ENCODE assay signal across 8 cellular contexts in genomic region chrX:84188320-84188834, GRCh38. TPM values are rescaled to one million over a fixed set of nuclear protein-coding genes. Genes with fewer than 3 reads are reported as not detected.
DNase-seq lines count a peak whose midpoint lies in the region; ATAC-seq and TF ChIP-seq lines count a peak whose summit lies in the region.

No MANE protein-coding gene starts in this region.

- peaks cover 12 to 26% (median 23%) of the 10 kb centered on the region in 5 donors for H3K27me3 Mint-ChIP-seq in naive thymus-derived CD4-positive, alpha-beta T cell
- peaks cover 6% of the 10 kb centered on the region in 2 donors for H3K27me3 Mint-ChIP-seq in CD4-positive, alpha-beta memory T cell

- TF ChIP-seq CTCF in GM13977 (IDR thresholded peaks at IDR 0.05; ENCODE audit: extremely low read depth, insufficient read depth, missing control alignments) (peak; percentile 15), fibroblast of mammary gland (conservative IDR thresholded peaks at IDR 0.05; ENCODE audit: control insufficient read depth, insufficient read depth, low read depth, low read length) (peak; percentile 1), OCI-LY7 (conservative IDR thresholded peaks at IDR 0.05; ENCODE audit: low read length) (no peak)

- intact Hi-C loops in naive thymus-derived CD4-positive, alpha-beta T cell (cut with micrococcal nuclease) = no loop called here
- intact Hi-C loops in CD4-positive, alpha-beta memory T cell (cut with micrococcal nuclease) = no loop called here
- intact Hi-C loops in OCI-LY7 (cut with micrococcal nuclease; ENCODE audit: unreplicated experiment) = no loop called here

- H3K4me3 ChIP-seq in fibroblast of mammary gland (ENCODE audit: control insufficient read depth, low read depth, low read length) = peak overlapping the region; percentile 63
- no peak overlapping the region for H3K4me3 ChIP-seq in naive thymus-derived CD4-positive, alpha-beta T cell (ENCODE audit: low read length)
- H3K4me3 ChIP-seq in CD4-positive, alpha-beta memory T cell (ENCODE audit: low read length in 2 of 2) = no peak overlapping the region
- H3K4me3 ChIP-seq in OCI-LY7 (ENCODE audit: low read depth, low read length, poor library complexity, severe bottlenecking) = no peak overlapping the region

- H3K27ac ChIP-seq in naive thymus-derived CD4-positive, alpha-beta T cell (ENCODE audit: low read depth, low read length) = no peak overlapping the region
- H3K27ac ChIP-seq in CD4-positive, alpha-beta memory T cell (ENCODE audit: low read depth, low read length) = no peak overlapping the region
- H3K27ac ChIP-seq in OCI-LY7 (ENCODE audit: low read depth, low read length, poor library complexity, severe bottlenecking) = no peak overlapping the region

- BruUV-seq in OCI-LY7 (replicated peaks; lab: Mats Ljungman, UMichigan) = no TSS peak

- POLR2A ChIA-PET in naive thymus-derived CD4-positive, alpha-beta T cell (lab: Charles Lee) = no interaction called here
- POLR2A ChIA-PET in CD4-positive, alpha-beta memory T cell (lab: Charles Lee; ENCODE audit: partially characterized antibody) = no interaction called here
- POLR2A ChIA-PET in OCI-LY7 (lab: Charles Lee) = no interaction called here

- no peaks in the 10 kb centered on the region for H3K4me1 ChIP-seq in naive thymus-derived CD4-positive, alpha-beta T cell (ENCODE audit: control insufficient read depth in 2 of 2, insufficient read depth in 2 of 2, low read length in 2 of 2)
- no peaks in the 10 kb centered on the region for H3K4me1 ChIP-seq in CD4-positive, alpha-beta memory T cell (ENCODE audit: insufficient read depth, low read length)
- no peaks in the 10 kb centered on the region for H3K4me1 ChIP-seq in OCI-LY7 (ENCODE audit: insufficient read depth, low read length, poor library complexity, severe bottlenecking)

- ATAC-seq in HG03565 (IDR thresholded peaks at IDR 0.05; ENCODE audit: unreplicated experiment) (peak; percentile 61), SK-N-SH treated with all-trans-retinoic acid at 6 μM for 48 hours (peak; percentile 86)
- ATAC-seq in naive thymus-derived CD4-positive, alpha-beta T cell = peak; percentile 22

- no peaks in the 10 kb centered on the region for H3K79me2 ChIP-seq in OCI-LY7 (ENCODE audit: insufficient read depth, low read depth, low read length)

- H3K4me3 Mint-ChIP-seq in naive thymus-derived CD4-positive, alpha-beta T cell = peak overlapping the region in 7 of 10 donors; percentile 20 to 67 (median 33)
- H3K4me3 Mint-ChIP-seq in CD4-positive, alpha-beta memory T cell = peak overlapping the region in 3 of 8 donors; percentile 14 to 65 (median 43)

- in situ Hi-C loops in ACHN (cut with HindIII; ENCODE audit: low pct_ligation_motif_present, low pct_unique_long_range_greater_than_20kb, low sequenced_read_pairs) (no loop called here), GM13977 (cut with MboI; ENCODE audit: low pct_unique_long_range_greater_than_20kb, low sequenced_read_pairs, unreplicated experiment) (no loop called here)

- H3K27ac Mint-ChIP-seq in naive thymus-derived CD4-positive, alpha-beta T cell = peak overlapping the region in 1 of 9 donors; percentile 32
- no peak overlapping the region for H3K27ac Mint-ChIP-seq in CD4-positive, alpha-beta memory T cell

- no peaks in the 10 kb centered on the region for H4K20me1 ChIP-seq in OCI-LY7 (ENCODE audit: insufficient read depth, low read length)

- no peaks in the 10 kb centered on the region for H3K36me3 ChIP-seq in naive thymus-derived CD4-positive, alpha-beta T cell (ENCODE audit: control insufficient read depth in 2 of 3, insufficient read depth in 3 of 3, low read length in 3 of 3)
- no peaks in the 10 kb centered on the region for H3K36me3 ChIP-seq in CD4-positive, alpha-beta memory T cell (ENCODE audit: insufficient read depth, low read length)
- no peaks in the 10 kb centered on the region for H3K36me3 ChIP-seq in OCI-LY7 (ENCODE audit: insufficient read depth, low read length)

- H3K4me1 Mint-ChIP-seq in naive thymus-derived CD4-positive, alpha-beta T cell = peaks cover 0 to 11% (median 5%) of the 10 kb centered on the region in 7 donors
- peaks cover 0 to 4% (median 1%) of the 10 kb centered on the region in 4 donors for H3K4me1 Mint-ChIP-seq in CD4-positive, alpha-beta memory T cell

- CTCF ChIA-PET in naive thymus-derived CD4-positive, alpha-beta T cell (lab: Charles Lee) = no interaction called here
- CTCF ChIA-PET in CD4-positive, alpha-beta memory T cell (lab: Charles Lee; ENCODE audit: partially characterized antibody) = no interaction called here
- CTCF ChIA-PET in OCI-LY7 (lab: Charles Lee; ENCODE audit: unreplicated experiment) = no interaction called here

- H3K27me3 ChIP-seq in naive thymus-derived CD4-positive, alpha-beta T cell (ENCODE audit: control insufficient read depth in 2 of 2, insufficient read depth in 2 of 2, low read length in 2 of 2) = no peaks in the 10 kb centered on the region
- H3K27me3 ChIP-seq in CD4-positive, alpha-beta memory T cell (ENCODE audit: insufficient read depth, low read length) = no peaks in the 10 kb centered on the region

- no peaks in the 10 kb centered on the region for H3K9me2 ChIP-seq in OCI-LY7 (ENCODE audit: insufficient read depth, low read length)

- H3K4me2 ChIP-seq in OCI-LY7 (ENCODE audit: low read length) = no peak overlapping the region

- H3K9me3 Mint-ChIP-seq in naive thymus-derived CD4-positive, alpha-beta T cell = peaks cover 0 to 14% (median 4%) of the 10 kb centered on the region in 11 donors
- peaks cover 0 to 9% (median 4%) of the 10 kb centered on the region in 8 donors for H3K9me3 Mint-ChIP-seq in CD4-positive, alpha-beta memory T cell

- no peak overlapping the region for H2AFZ ChIP-seq in OCI-LY7 (ENCODE audit: low read length)

- H3K36me3 Mint-ChIP-seq in naive thymus-derived CD4-positive, alpha-beta T cell = peaks cover 0 to 4% (median 0%) of the 10 kb centered on the region in 5 donors
- H3K36me3 Mint-ChIP-seq in CD4-positive, alpha-beta memory T cell = no peaks in the 10 kb centered on the region

- no peaks in the 10 kb centered on the region for H3K9me3 ChIP-seq in naive thymus-derived CD4-positive, alpha-beta T cell (ENCODE audit: control insufficient read depth in 2 of 3, low read length in 3 of 3)
- no peaks in the 10 kb centered on the region for H3K9me3 ChIP-seq in CD4-positive, alpha-beta memory T cell (ENCODE audit: control insufficient read depth in 1 of 2, low read length in 2 of 2)
- H3K9me3 ChIP-seq in OCI-LY7 (ENCODE audit: low read length) = no peaks in the 10 kb centered on the region

- DNase-seq in ACHN (peak; percentile 48), GM13977 (ENCODE audit: low spot score) (peak; percentile 74), fibroblast of mammary gland (ENCODE audit: low read depth) (peak; percentile 44), OCI-LY7 (ENCODE audit: low spot score) (no peak)
- DNase-seq in naive thymus-derived CD4-positive, alpha-beta T cell = no peak
- no peak for DNase-seq in CD4-positive, alpha-beta memory T cell

TF ChIP-seq in SK-N-SH treated with all-trans-retinoic acid at 6 μM for 48 hours, 23 proteins besides CTCF, POLR2A, EP300 and RAD21 (continues in another document):
- TF ChIP-seq ZNF565 (CRISPR knock-in tag; conservative IDR thresholded peaks at IDR 0.05; ENCODE audit: low read depth) (no peak), PPARA (CRISPR knock-in tag; IDR thresholded peaks at IDR 0.05; ENCODE audit: borderline replicate concordance) (no peak), RARB (CRISPR knock-in tag; IDR thresholded peaks at IDR 0.05) (no peak), CSDC2 (CRISPR knock-in tag; IDR thresholded peaks at IDR 0.05) (no peak), ARNTL (CRISPR knock-in tag; IDR thresholded peaks at IDR 0.05; ENCODE audit: borderline replicate concordance, low read depth) (no peak), SNAI2 (CRISPR knock-in tag; IDR thresholded peaks at IDR 0.05) (no peak), ESRRG (CRISPR knock-in tag; IDR thresholded peaks at IDR 0.05) (no peak), CREB5 (CRISPR knock-in tag; IDR thresholded peaks at IDR 0.05; ENCODE audit: low read depth) (no peak), BACH2 (CRISPR knock-in tag; IDR thresholded peaks at IDR 0.05; ENCODE audit: borderline replicate concordance) (no peak), ZC3H10 (CRISPR knock-in tag; IDR thresholded peaks at IDR 0.05) (no peak), ZNF8 (CRISPR knock-in tag; IDR thresholded peaks at IDR 0.05) (no peak), ISL1 (CRISPR knock-in tag; IDR thresholded peaks at IDR 0.05) (no peak), POU6F1 (CRISPR knock-in tag; IDR thresholded peaks at IDR 0.05; ENCODE audit: borderline replicate concordance, low read depth) (no peak)

RNA-seq across cellular contexts. Expression of gene RPS6KA6, which starts 0.4 kb away (rescaled TPM):
- under 1 TPM in 1 of 5 experiments, not detected in 4; 0.07 TPM for total RNA-seq in naive thymus-derived CD4-positive, alpha-beta T cell
- polyA plus RNA-seq in naive thymus-derived CD4-positive, alpha-beta T cell = not detected
- under 1 TPM; 0.39 to 0.55 TPM for total RNA-seq in CD4-positive, alpha-beta memory T cell
- not detected for polyA plus RNA-seq in CD4-positive, alpha-beta memory T cell
- total RNA-seq in OCI-LY7 (2014; rRNA removed; shearing (Covaris generic)) = not detected in 2 replicates
- total RNA-seq in OCI-LY7 (2022) = not detected in 2 replicates

Comparison
In these comparisons a context has a peak if more than half of its experiments do, and no peak if none do; other contexts are left out.
1. DNase-seq: peak in ACHN (single experiment), GM13977 (single experiment) and fibroblast of mammary gland (single experiment); none in naive thymus-derived CD4-positive, alpha-beta T cell (0 of 9), CD4-positive, alpha-beta memory T cell (0 of 5) and OCI-LY7 (single experiment).
2. ATAC-seq: peak in every context shown above with its lines; median percentile 86 in SK-N-SH treated with all-trans-retinoic acid at 6 μM for 48 hours; 61 in HG03565; 22 in naive thymus-derived CD4-positive, alpha-beta T cell.